In genomic region chr18:13530879-13531387, GRCh38 we compare ENCODE assay signal across 8 cellular contexts.
DNase-seq lines count a peak whose midpoint lies in the region; ATAC-seq and TF ChIP-seq lines count a peak whose summit lies in the region.

No MANE protein-coding gene starts in this region.

- intact Hi-C loops in head of caudate nucleus (cut with DNase I): loop anchor here (2.0 kb wide), 1 partner anchor 316 kb away; no protein-coding TSS in a partner anchor

- H3K4me1 Mint-ChIP-seq in WTC11 (peaks cover 6% of the 10 kb centered on the region; the same call in 1 of the 2 replicates), progenitor cell of endocrine pancreas (ENCODE audit: low read depth) (no peaks in the 10 kb centered on the region)

- ATAC-seq in WTC11: peak; percentile 81

- POLR2A ChIA-PET in HEK293 (lab: Yijun Ruan, JAX): no interaction called here
- POLR2A ChIA-PET in WTC11 (lab: Charles Lee): no interaction called here

- H3K27ac Mint-ChIP-seq in WTC11 (no peak overlapping the region), progenitor cell of endocrine pancreas (no peak overlapping the region)

- CTCF ChIA-PET in HEK293 (lab: Yijun Ruan, JAX): interaction anchor here (0.5 to 3.0 kb wide), 5 partner anchors 8 to 315 kb away, joined by 3 to 15 read pairs (median 7); no protein-coding TSS in a partner anchor
- CTCF ChIA-PET in WTC11 (lab: Charles Lee): interaction anchor here (0.6 to 3.5 kb wide), 13 partner anchors 9 to 418 kb away, joined by 3 to 23 read pairs (median 3); no protein-coding TSS in a partner anchor

- H3K27ac ChIP-seq in HEK293 (ENCODE audit: extremely low read depth, low read depth, low read length): no peak overlapping the region

- H3K4me3 Mint-ChIP-seq in WTC11 (no peak overlapping the region), progenitor cell of endocrine pancreas (ENCODE audit: low read depth) (no peak overlapping the region)

- TF ChIP-seq CTCF in HEK293 (tag by site-specific recombination; IDR thresholded peaks at IDR 0.05): peak; percentile 50; the same call in 1 of the 2 replicates
- no peak for TF ChIP-seq CTCF in WTC11 (IDR thresholded peaks at IDR 0.05)
- TF ChIP-seq CTCF in progenitor cell of endocrine pancreas (IDR thresholded peaks at IDR 0.05; ENCODE audit: unreplicated experiment): peak; percentile 43

- no peaks in the 10 kb centered on the region for H3K9me3 ChIP-seq in HEK293 (ENCODE audit: control insufficient read depth, insufficient read depth, low read depth, low read length)

- H3K36me3 Mint-ChIP-seq in WTC11 (no peaks in the 10 kb centered on the region), progenitor cell of endocrine pancreas (ENCODE audit: insufficient read depth) (no peaks in the 10 kb centered on the region)

- no peaks in the 10 kb centered on the region for H3K27me3 Mint-ChIP-seq in WTC11 (ENCODE audit: low read depth)
- no peaks in the 10 kb centered on the region for H3K27me3 Mint-ChIP-seq in progenitor cell of endocrine pancreas

- no peaks in the 10 kb centered on the region for H3K36me3 ChIP-seq in HEK293 (ENCODE audit: control insufficient read depth in 2 of 2, insufficient read depth in 1 of 2, low read length in 2 of 2)

- H3K4me1 ChIP-seq in HEK293 (ENCODE audit: control insufficient read depth, insufficient read depth, low read length): 0 out of 2 replicates have a peak, but pooled peaks cover 2% of the 10 kb centered on the region

- H3K9me3 Mint-ChIP-seq in WTC11 (no peaks in the 10 kb centered on the region), progenitor cell of endocrine pancreas (ENCODE audit: low read depth) (no peaks in the 10 kb centered on the region)

- no peak overlapping the region for H3K4me3 ChIP-seq in HEK293 (ENCODE audit: low read depth, low read length)

- DNase-seq in COLO668 (lab: John Stamatoyannopoulos, UW; ENCODE audit: unreplicated experiment): peak; percentile 58
- peak; percentile 49 for DNase-seq in WTC11 (ENCODE audit: low spot score)
- DNase-seq in head of caudate nucleus: peak; percentile 51 to 87 (median 75)
- DNase-seq in progenitor cell of endocrine pancreas (ENCODE audit: low spot score, unreplicated experiment): no peak
- no peak for DNase-seq in NCI-H2081 (lab: John Stamatoyannopoulos, UW)
- DNase-seq in activated CD4-positive, CD25-positive, alpha-beta regulatory T cell treated with anti-CD3 and anti-CD28 coated beads, Interleukin-2, amount 50 U/mL, for 72 hours: no peak
- no peak for DNase-seq in GM19240 (ENCODE audit: insufficient read length, low spot score)

TF ChIP-seq in HEK293, 187 proteins besides CTCF, POLR2A, EP300 and RAD21:
- TF ChIP-seq ZNF654 (tag by site-specific recombination; IDR thresholded peaks at IDR 0.05; ENCODE audit: low read depth) (peak; percentile 34; the same call in 1 of the 2 replicates), ZNF677 (tag by site-specific recombination; IDR thresholded peaks at IDR 0.05) (no peak)
TF ChIP-seq in HEK293: peak in this region for 1.

TF ChIP-seq in WTC11, 78 proteins besides CTCF, POLR2A, EP300 and RAD21 (continues in another document):
- TF ChIP-seq E2F5 (CRISPR knock-in tag; IDR thresholded peaks at IDR 0.05) (no peak), ARID4B (CRISPR knock-in tag; IDR thresholded peaks at IDR 0.05; ENCODE audit: borderline replicate concordance) (no peak), JUN (CRISPR knock-in tag; IDR thresholded peaks at IDR 0.05) (no peak), ZBTB43 (CRISPR knock-in tag; IDR thresholded peaks at IDR 0.05) (no peak), SOX15 (CRISPR knock-in tag; IDR thresholded peaks at IDR 0.05) (no peak), NR3C1 (CRISPR knock-in tag; conservative IDR thresholded peaks at IDR 0.05; ENCODE audit: low read depth) (no peak), MXD4 (CRISPR knock-in tag; IDR thresholded peaks at IDR 0.05; ENCODE audit: borderline replicate concordance) (no peak), ZBTB21 (CRISPR knock-in tag; IDR thresholded peaks at IDR 0.05; ENCODE audit: borderline replicate concordance) (no peak), STAT6 (CRISPR knock-in tag; conservative IDR thresholded peaks at IDR 0.05; ENCODE audit: low read depth) (no peak), E2F4 (CRISPR knock-in tag; IDR thresholded peaks at IDR 0.05; ENCODE audit: borderline replicate concordance, low read depth) (no peak), NR2C2 (CRISPR knock-in tag; IDR thresholded peaks at IDR 0.05) (no peak)

Comparison
In these comparisons a context has a peak if more than half of its experiments do, and no peak if none do; other contexts are left out.
1. DNase-seq: peak in COLO668 (single experiment), WTC11 (single experiment) and head of caudate nucleus (42 of 42); none in progenitor cell of endocrine pancreas (single experiment), NCI-H2081 (0 of 2), activated CD4-positive, CD25-positive, alpha-beta regulatory T cell treated with anti-CD3 and anti-CD28 coated beads, Interleukin-2, amount 50 U/mL, for 72 hours (single experiment) and GM19240 (single experiment).